In the genomic region with DNA sequence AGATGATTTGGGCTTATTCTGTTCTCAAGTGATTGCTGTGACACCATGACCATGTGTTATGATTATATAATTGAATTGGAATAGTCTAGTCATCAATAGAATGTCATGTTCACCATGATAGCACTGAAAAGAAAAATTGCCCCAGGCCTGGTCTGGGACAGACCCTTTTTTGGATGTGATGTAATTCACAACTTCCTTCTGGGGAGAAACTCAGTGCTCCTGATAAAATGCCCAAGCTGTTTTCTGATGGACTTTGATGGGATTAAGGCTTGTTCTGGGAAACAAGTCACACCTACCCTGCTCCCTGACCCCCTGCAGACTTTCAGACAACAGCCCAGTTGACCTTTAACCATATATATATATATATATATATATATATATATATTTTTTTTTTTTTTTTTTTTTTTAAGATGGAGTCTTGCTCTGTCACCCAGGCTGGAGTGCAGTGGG, we compare ENCODE assay signal across 17 cellular contexts.
DNase-seq lines count a peak whose midpoint lies in the region; ATAC-seq and TF ChIP-seq lines count a peak whose summit lies in the region.
"Had no signal": no experiment of that assay in that cellular context is flagged by ENCODE, and none has a peak within 500 bp of the region (broad histone marks: within the 10 kb centered on the region; RNA-seq: fewer than 3 reads in every experiment).

No MANE protein-coding gene starts in this region.

- no peak overlapping the region for H3K4me2 ChIP-seq in HCT116 (ENCODE audit: low read length)

- no peak overlapping the region for H3K4me3 ChIP-seq in HCT116 (replicated peaks in 1 of 2; ENCODE audit: low read depth in 1 of 2, low read length in 2 of 2)
- H3K4me3 ChIP-seq in SK-N-MC = no peak overlapping the region
- H3K4me3 ChIP-seq: K562 had no signal

- TF ChIP-seq CTCF in HCT116 (IDR thresholded peaks at IDR 0.05 in 2 of 3, conservative IDR thresholded peaks at IDR 0.05 in 1 of 3; ENCODE audit: borderline replicate concordance in 1 of 3, insufficient read depth in 1 of 3, low read depth in 2 of 3, low read length in 2 of 3) = no peak

- H3K9me3 Mint-ChIP-seq in activated CD4-positive, alpha-beta T cell treated with anti-CD3 and anti-CD28 coated beads for 36 hours (ENCODE audit: low read depth) = no peaks in the 10 kb centered on the region
- H3K9me3 Mint-ChIP-seq in activated CD4-positive, alpha-beta T cell treated with anti-CD3 and anti-CD28 coated beads, Interleukin-2, amount 10 ng/mL, durations not matched to agents 7 days and 5 days = peaks cover 3% of the 10 kb centered on the region

- H3K4me3 Mint-ChIP-seq in activated CD4-positive, alpha-beta T cell treated with anti-CD3 and anti-CD28 coated beads for 36 hours = no peak overlapping the region
- H3K4me3 Mint-ChIP-seq in activated CD4-positive, alpha-beta T cell treated with anti-CD3 and anti-CD28 coated beads, Interleukin-2, amount 10 ng/mL, durations not matched to agents 7 days and 5 days = no peak overlapping the region

- H3K4me1 Mint-ChIP-seq in activated CD4-positive, alpha-beta T cell treated with anti-CD3 and anti-CD28 coated beads for 36 hours = peaks cover 67% of the 10 kb centered on the region
- peaks cover 65% of the 10 kb centered on the region for H3K4me1 Mint-ChIP-seq in activated CD4-positive, alpha-beta T cell treated with anti-CD3 and anti-CD28 coated beads, Interleukin-2, amount 10 ng/mL, durations not matched to agents 7 days and 5 days

- CTCF ChIA-PET in activated CD4-positive, alpha-beta T cell treated with anti-CD3 and anti-CD28 coated beads for 36 hours (lab: Charles Lee) = interaction anchor here (0.8 to 1.5 kb wide), 2 partner anchors 13 to 55 kb away, joined by 3 read pairs; no protein-coding TSS in a partner anchor
- CTCF ChIA-PET in activated CD4-positive, alpha-beta T cell treated with anti-CD3 and anti-CD28 coated beads, Interleukin-2, amount 10 ng/mL, durations not matched to agents 7 days and 5 days (lab: Charles Lee) = interaction anchor here (1.2 kb wide), 1 partner anchor 13 kb away, joined by 3 read pairs; no protein-coding TSS in a partner anchor
- CTCF ChIA-PET in HCT116 (lab: Charles Lee) = no interaction called here

- no peak for TF ChIP-seq POLR2A in HCT116 (IDR thresholded peaks at IDR 0.05; ENCODE audit: borderline replicate concordance, extremely low read depth, insufficient read depth, insufficient read length)

- no peaks in the 10 kb centered on the region for H3K27me3 ChIP-seq in HCT116 (ENCODE audit: insufficient read depth, low read length)

- peak overlapping the region; percentile 71 for H2AFZ ChIP-seq in HCT116 (ENCODE audit: low read depth, low read length, poor library complexity, severe bottlenecking)

- RAD21 ChIA-PET in HCT116 (lab: Charles Lee; ENCODE audit: low non-redundant PET in 1 of 2, low total read pairs in 2 of 2, uncharacterized antibody in 2 of 2, unreplicated experiment in 2 of 2) = no interaction called here

- H3K9me2 ChIP-seq in HCT116 (ENCODE audit: insufficient read depth) = no peaks in the 10 kb centered on the region

- no peaks in the 10 kb centered on the region for H3K36me3 Mint-ChIP-seq in activated CD4-positive, alpha-beta T cell treated with anti-CD3 and anti-CD28 coated beads for 36 hours (ENCODE audit: low read depth)
- H3K36me3 Mint-ChIP-seq in activated CD4-positive, alpha-beta T cell treated with anti-CD3 and anti-CD28 coated beads, Interleukin-2, amount 10 ng/mL, durations not matched to agents 7 days and 5 days (ENCODE audit: low read depth) = peaks cover 5% of the 10 kb centered on the region

- peaks cover 1 to 25% of the 10 kb centered on the region in 2 experiments; a peak in 3 of 4 replicates for H3K4me1 ChIP-seq in HCT116 (ENCODE audit: control insufficient read depth in 1 of 2, insufficient read depth in 2 of 2, low read length in 2 of 2)

- DNase-seq in activated CD4-positive, alpha-beta T cell treated with anti-CD3 and anti-CD28 coated beads for 36 hours = no peak
- DNase-seq in activated CD4-positive, alpha-beta T cell treated with anti-CD3 and anti-CD28 coated beads, Interleukin-2, amount 10 ng/mL, durations not matched to agents 7 days and 5 days = no peak
- DNase-seq in HCT116 (ENCODE audit: low read depth, low spot score) (no peak), SK-N-MC (ENCODE audit: low read depth, low spot score) (no peak), left colon (no peak)
- DNase-seq: C1 segment of cervical spinal cord, DMS53, H7, NCI-H1105, NCI-H187 treated with DMSO at 0.1 percent for 48 hours, NCI-H2171, NCI-H774, SIG-M5 had no signal

- BruUV-seq in HCT116 (replicated peaks; lab: Mats Ljungman, UMichigan) = no TSS peak

- peak overlapping the region; percentile 29 for H3K27ac Mint-ChIP-seq in activated CD4-positive, alpha-beta T cell treated with anti-CD3 and anti-CD28 coated beads for 36 hours
- H3K27ac Mint-ChIP-seq in activated CD4-positive, alpha-beta T cell treated with anti-CD3 and anti-CD28 coated beads, Interleukin-2, amount 10 ng/mL, durations not matched to agents 7 days and 5 days = no peak overlapping the region

- H3K9ac ChIP-seq in HCT116 (ENCODE audit: low read length) (no peak overlapping the region), SK-N-MC (ENCODE audit: insufficient read length) (no peak overlapping the region)

- POLR2A ChIA-PET in activated CD4-positive, alpha-beta T cell treated with anti-CD3 and anti-CD28 coated beads for 36 hours (lab: Charles Lee) = no interaction called here
- POLR2A ChIA-PET in activated CD4-positive, alpha-beta T cell treated with anti-CD3 and anti-CD28 coated beads, Interleukin-2, amount 10 ng/mL, durations not matched to agents 7 days and 5 days (lab: Charles Lee) = no interaction called here
- POLR2A ChIA-PET in HCT116 (lab: Charles Lee) = no interaction called here

- peak; percentile 24 for ATAC-seq in activated CD4-positive, alpha-beta T cell treated with anti-CD3 and anti-CD28 coated beads for 36 hours
- ATAC-seq in HCT116 = no peak
- ATAC-seq in left colon = peak; percentile 30
- ATAC-seq in HG03354 (IDR thresholded peaks at IDR 0.05; ENCODE audit: poor library complexity, severe bottlenecking, unreplicated experiment) = no peak
- no peak for ATAC-seq in HG03097 (IDR thresholded peaks at IDR 0.05; ENCODE audit: low FRiP score, unreplicated experiment)
- no peak for ATAC-seq in HG03095 (IDR thresholded peaks at IDR 0.05; ENCODE audit: unreplicated experiment)
- ATAC-seq: K562 had no signal

- intact Hi-C loops in activated CD4-positive, alpha-beta T cell treated with anti-CD3 and anti-CD28 coated beads for 36 hours (cut with DNase I, micrococcal nuclease) = no loop called here
- intact Hi-C loops in HCT116 (cut with micrococcal nuclease) = no loop called here
- intact Hi-C loops in left colon (cut with DNase I, micrococcal nuclease) = no loop called here

- H4K20me1 ChIP-seq in HCT116 (ENCODE audit: insufficient read depth) = no peaks in the 10 kb centered on the region

- no peak overlapping the region for H3K27ac ChIP-seq in HCT116 (ENCODE audit: low read depth, low read length)
- H3K27ac ChIP-seq in SK-N-MC = peak overlapping the region; percentile 70; the same call in 1 of the 2 replicates

- no peaks in the 10 kb centered on the region for H3K79me2 ChIP-seq in HCT116 (ENCODE audit: insufficient read depth, low read length)

- no peak for TF ChIP-seq RAD21 in HCT116 (IDR thresholded peaks at IDR 0.05; ENCODE audit: low read depth)

- no peaks in the 10 kb centered on the region for H3K36me3 ChIP-seq in HCT116 (ENCODE audit: control insufficient read depth in 1 of 2, insufficient read depth in 2 of 2, low read length in 2 of 2)
- no peaks in the 10 kb centered on the region for H3K36me3 ChIP-seq in SK-N-MC (ENCODE audit: insufficient read depth, low read length)

- H3K9me3 ChIP-seq in HCT116 (ENCODE audit: control insufficient read depth in 1 of 2, insufficient read depth in 1 of 2, low read depth in 1 of 2, low read length in 2 of 2) (no peaks in the 10 kb centered on the region), SK-N-MC (ENCODE audit: low read depth, low read length) (no peaks in the 10 kb centered on the region)

- H3K27me3 Mint-ChIP-seq in activated CD4-positive, alpha-beta T cell treated with anti-CD3 and anti-CD28 coated beads for 36 hours = no peaks in the 10 kb centered on the region
- no peaks in the 10 kb centered on the region for H3K27me3 Mint-ChIP-seq in activated CD4-positive, alpha-beta T cell treated with anti-CD3 and anti-CD28 coated beads, Interleukin-2, amount 10 ng/mL, durations not matched to agents 7 days and 5 days

TF ChIP-seq in HCT116, 20 proteins besides CTCF, POLR2A, EP300 and RAD21:
- TF ChIP-seq ZFX (IDR thresholded peaks at IDR 0.05) (no peak), TCF7L2 (IDR thresholded peaks at IDR 0.05; ENCODE audit: borderline replicate concordance, extremely low read depth, insufficient read depth, insufficient read length) (no peak), EGR1 (IDR thresholded peaks at IDR 0.05; ENCODE audit: low read depth) (no peak), JUND (IDR thresholded peaks at IDR 0.05) (no peak), ZNF274 (IDR thresholded peaks at IDR 0.05; ENCODE audit: low read depth, low read length) (no peak)
- TF ChIP-seq, protein P1, sequence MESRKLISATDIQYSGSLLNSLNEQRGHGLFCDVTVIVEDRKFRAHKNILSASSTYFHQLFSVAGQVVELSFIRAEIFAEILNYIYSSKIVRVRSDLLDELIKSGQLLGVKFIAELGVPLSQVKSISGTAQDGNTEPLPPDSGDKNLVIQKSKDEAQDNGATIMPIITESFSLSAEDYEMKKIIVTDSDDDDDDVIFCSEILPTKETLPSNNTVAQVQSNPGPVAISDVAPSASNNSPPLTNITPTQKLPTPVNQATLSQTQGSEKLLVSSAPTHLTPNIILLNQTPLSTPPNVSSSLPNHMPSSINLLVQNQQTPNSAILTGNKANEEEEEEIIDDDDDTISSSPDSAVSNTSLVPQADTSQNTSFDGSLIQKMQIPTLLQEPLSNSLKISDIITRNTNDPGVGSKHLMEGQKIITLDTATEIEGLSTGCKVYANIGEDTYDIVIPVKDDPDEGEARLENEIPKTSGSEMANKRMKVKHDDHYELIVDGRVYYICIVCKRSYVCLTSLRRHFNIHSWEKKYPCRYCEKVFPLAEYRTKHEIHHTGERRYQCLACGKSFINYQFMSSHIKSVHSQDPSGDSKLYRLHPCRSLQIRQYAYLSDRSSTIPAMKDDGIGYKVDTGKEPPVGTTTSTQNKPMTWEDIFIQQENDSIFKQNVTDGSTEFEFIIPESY (IDR thresholded peaks at IDR 0.05; ENCODE audit: extremely low read depth, insufficient replicate concordance, low read length) = no peak
- TF ChIP-seq, protein P2, sequence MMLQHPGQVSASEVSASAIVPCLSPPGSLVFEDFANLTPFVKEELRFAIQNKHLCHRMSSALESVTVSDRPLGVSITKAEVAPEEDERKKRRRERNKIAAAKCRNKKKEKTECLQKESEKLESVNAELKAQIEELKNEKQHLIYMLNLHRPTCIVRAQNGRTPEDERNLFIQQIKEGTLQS (IDR thresholded peaks at IDR 0.05) = no peak

Comparison
In these comparisons a context has a peak if more than half of its experiments do, and no peak if none do; other contexts are left out.
1. ATAC-seq: peak in activated CD4-positive, alpha-beta T cell treated with anti-CD3 and anti-CD28 coated beads for 36 hours (single experiment) and left colon (single experiment); none in HCT116 (single experiment), HG03354 (single experiment), HG03097 (single experiment) and HG03095 (single experiment).